1 cellular context compared by ENCODE assay signal in the genomic region with DNA sequence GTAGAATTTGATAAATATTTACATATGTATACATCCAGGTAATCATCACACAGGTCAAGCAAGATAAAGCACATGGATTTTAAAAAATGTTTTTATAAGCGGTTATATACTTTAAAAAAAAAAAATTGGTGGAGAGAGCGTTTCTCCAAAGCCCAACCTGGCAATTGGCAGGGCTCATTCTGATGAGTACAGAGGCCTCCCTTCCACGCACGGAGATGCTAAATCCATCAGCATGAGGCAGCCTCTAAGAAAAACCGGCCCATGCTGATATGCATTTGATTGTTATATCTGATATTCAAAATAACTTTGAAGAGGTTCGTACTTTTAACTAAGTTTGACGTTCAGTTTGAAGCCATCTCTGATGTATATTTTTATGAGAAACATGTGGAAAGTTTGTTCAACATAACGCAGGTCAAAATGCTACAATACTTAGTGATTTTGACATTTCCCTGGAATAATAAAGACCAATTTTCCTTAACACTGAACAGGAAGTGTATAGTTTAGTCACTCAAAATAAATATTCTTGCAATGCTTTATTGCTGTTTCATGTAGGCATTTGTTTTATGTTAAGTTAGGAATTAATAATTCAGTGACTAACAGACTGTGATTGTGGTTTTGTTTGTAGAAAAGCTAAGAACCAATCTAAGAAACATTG.
TF ChIP-seq lines count a peak whose summit lies in the region.

No MANE protein-coding gene starts in this region.

TF ChIP-seq in IMR-90, 13 proteins besides CTCF, POLR2A, EP300 and RAD21:
- TF ChIP-seq FOS (IDR thresholded peaks at IDR 0.05; ENCODE audit: low read depth, low read length) = no peak
- no peak for TF ChIP-seq BHLHE40 (IDR thresholded peaks at IDR 0.05; ENCODE audit: low read depth, low read length)
- no peak for TF ChIP-seq NFE2L2 (IDR thresholded peaks at IDR 0.05; ENCODE audit: low read depth, low read length)
- TF ChIP-seq USF2 (IDR thresholded peaks at IDR 0.05; ENCODE audit: low read depth, low read length) = no peak
- TF ChIP-seq MXI1 (IDR thresholded peaks at IDR 0.05; ENCODE audit: borderline replicate concordance, low read depth, low read length) = no peak
- no peak for TF ChIP-seq MAZ (IDR thresholded peaks at IDR 0.05; ENCODE audit: borderline replicate concordance, low read depth, low read length)
- no peak for TF ChIP-seq CEBPB (IDR thresholded peaks at IDR 0.05; ENCODE audit: low read depth, low read length)
